Comparison of ENCODE assay signal across 16 cellular contexts in genomic region chr12:93974252-93974651, GRCh38.
"Had no signal": no experiment of that assay in that cellular context is flagged by ENCODE, and none has a peak within 500 bp of the region (broad histone marks: within the 10 kb centered on the region; RNA-seq: fewer than 3 reads in every experiment).

No MANE protein-coding gene starts in this region.

- H3K27ac ChIP-seq: breast epithelium, ovary, upper lobe of left lung had no signal

- H3K27ac Mint-ChIP-seq: activated CD4-positive, alpha-beta T cell treated with anti-CD3 and anti-CD28 coated beads, Interleukin-2, amount 10 ng/mL, durations not matched to agents 24 days and 14 days; activated CD8-positive, alpha-beta T cell treated with anti-CD3 and anti-CD28 coated beads, Interleukin-2, amount 10 ng/mL, durations not matched to agents 7 days and 5 days; activated T-cell treated with anti-CD3 and anti-CD28 coated beads, Interleukin-2, amount 50 U/mL, for 24 hours; naive thymus-derived CD4-positive, alpha-beta T cell; stimulated activated naive CD8-positive, alpha-beta T cell treated with anti-CD3 and anti-CD28 coated beads, Interleukin-15, Interleukin-2, amounts not matched to agents 100 ng/mL and 50 ng/mL, for 24 hours had no signal

- H3K4me3 ChIP-seq: breast epithelium, ovary, upper lobe of left lung had no signal

- H3K4me1 ChIP-seq: breast epithelium had no signal

- H3K4me3 Mint-ChIP-seq: activated CD4-positive, alpha-beta T cell treated with anti-CD3 and anti-CD28 coated beads, Interleukin-2, amount 10 ng/mL, durations not matched to agents 24 days and 14 days; activated CD8-positive, alpha-beta T cell treated with anti-CD3 and anti-CD28 coated beads, Interleukin-2, amount 10 ng/mL, durations not matched to agents 7 days and 5 days; activated T-cell treated with anti-CD3 and anti-CD28 coated beads, Interleukin-2, amount 50 U/mL, for 24 hours; naive thymus-derived CD4-positive, alpha-beta T cell; stimulated activated naive CD8-positive, alpha-beta T cell treated with anti-CD3 and anti-CD28 coated beads, Interleukin-15, Interleukin-2, amounts not matched to agents 100 ng/mL and 50 ng/mL, for 24 hours had no signal

- H3K36me3 ChIP-seq: breast epithelium, ovary, upper lobe of left lung had no signal

- ATAC-seq: activated CD8-positive, alpha-beta T cell treated with anti-CD3 and anti-CD28 coated beads, Interleukin-2, amount 10 ng/mL, durations not matched to agents 7 days and 5 days; naive thymus-derived CD4-positive, alpha-beta T cell had no signal

- H3K27me3 Mint-ChIP-seq: naive thymus-derived CD4-positive, alpha-beta T cell; stimulated activated naive CD8-positive, alpha-beta T cell treated with anti-CD3 and anti-CD28 coated beads, Interleukin-15, Interleukin-2, amounts not matched to agents 100 ng/mL and 50 ng/mL, for 24 hours had no signal

- H3K9me3 ChIP-seq: breast epithelium, ovary, upper lobe of left lung had no signal

- DNase-seq: activated CD4-positive, alpha-beta T cell treated with anti-CD3 and anti-CD28 coated beads, Interleukin-2, amount 10 ng/mL, durations not matched to agents 24 days and 14 days; activated CD4-positive, CD25-positive, alpha-beta regulatory T cell; activated CD8-positive, alpha-beta T cell treated with anti-CD3 and anti-CD28 coated beads, Interleukin-2, amount 10 ng/mL, durations not matched to agents 7 days and 5 days; activated effector memory CD4-positive, alpha-beta T cell treated with anti-CD3 and anti-CD28 coated beads, Interleukin-2, amount 50 U/mL, for 16 hours; activated naive CD4-positive, alpha-beta T cell treated with anti-CD3 and anti-CD28 coated beads, Interleukin-2, amount 50 U/mL, for 16 hours; activated T-cell treated with anti-CD3 and anti-CD28 coated beads, Interleukin-2, amount 50 U/mL, for 24 hours; aorta; cerebellar nuclear complex; cortex of kidney; naive thymus-derived CD4-positive, alpha-beta T cell; ovary; stimulated activated CD4-positive, alpha-beta T cell treated with anti-CD3 and anti-CD28 coated beads, Interleukin-2, amount 100 ng/mL, for 48 hours; T1000; upper lobe of left lung had no signal

- H3K9me3 Mint-ChIP-seq: activated T-cell treated with anti-CD3 and anti-CD28 coated beads, Interleukin-2, amount 50 U/mL, for 24 hours; stimulated activated naive CD8-positive, alpha-beta T cell treated with anti-CD3 and anti-CD28 coated beads, Interleukin-15, Interleukin-2, amounts not matched to agents 100 ng/mL and 50 ng/mL, for 24 hours had no signal

- H3K27me3 ChIP-seq: breast epithelium, ovary, upper lobe of left lung had no signal
